In the genomic region with DNA sequence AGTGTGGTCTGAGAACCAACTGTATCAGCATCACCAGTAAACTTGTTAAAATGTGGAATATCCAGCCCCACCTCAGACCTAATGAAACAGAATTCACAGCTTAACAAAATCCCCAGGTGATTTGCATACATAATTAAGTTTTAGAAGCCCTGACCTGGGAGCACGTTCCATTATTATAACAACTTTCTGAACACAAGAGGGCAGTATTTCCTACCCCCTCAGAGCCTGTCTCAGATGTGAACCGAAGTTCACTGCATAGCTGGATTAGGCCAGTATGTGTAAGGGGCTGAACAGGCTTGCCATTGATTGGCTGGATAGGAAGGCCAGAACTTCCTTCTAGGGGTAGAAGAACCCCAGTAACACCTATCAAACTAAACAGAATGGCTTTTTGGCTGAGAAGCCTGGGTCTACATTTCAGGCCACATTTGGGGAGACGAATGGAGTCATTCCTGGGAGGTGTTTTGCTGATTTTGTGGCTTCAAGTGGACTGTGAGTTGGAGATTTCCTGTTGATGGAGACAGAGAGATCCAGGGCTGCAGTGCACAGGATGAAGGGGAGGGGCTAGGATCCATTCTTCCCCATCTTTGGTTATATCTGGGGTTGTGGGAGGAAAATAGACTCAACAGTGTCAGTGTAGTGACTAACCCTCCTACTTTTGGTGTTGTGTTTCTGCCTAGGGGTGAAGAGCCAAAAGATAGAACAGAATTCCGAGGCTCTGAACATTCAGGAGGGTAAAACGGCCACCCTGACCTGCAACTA, we compare ENCODE assay signal across 8 cellular contexts.
A peak's percentile ranks its signal among the peaks of the same experiment; 100 is the strongest.
DNase-seq lines count a peak whose midpoint lies in the region; ATAC-seq and TF ChIP-seq lines count a peak whose summit lies in the region.

No MANE protein-coding gene starts in this region.

- H3K27me3 ChIP-seq in lower lobe of right lung (ENCODE audit: low read depth): no peaks in the 10 kb centered on the region

- H3K27me3 Mint-ChIP-seq in activated naive CD8-positive, alpha-beta T cell: peaks cover 3% of the 10 kb centered on the region

- no peak overlapping the region for H3K27ac ChIP-seq in lower lobe of right lung

- intact Hi-C loops in lower lobe of right lung (cut with DNase I): no loop called here

- H3K27ac Mint-ChIP-seq in activated naive CD8-positive, alpha-beta T cell: peak overlapping the region; percentile 81

- H3K36me3 Mint-ChIP-seq in activated naive CD8-positive, alpha-beta T cell: no peaks in the 10 kb centered on the region

- no peaks in the 10 kb centered on the region for H3K4me1 ChIP-seq in lower lobe of right lung

- no peak overlapping the region for H3K4me3 ChIP-seq in lower lobe of right lung

- H3K9me3 Mint-ChIP-seq in activated naive CD8-positive, alpha-beta T cell (ENCODE audit: low read depth): no peaks in the 10 kb centered on the region

- peaks cover 2% of the 10 kb centered on the region for H3K4me1 Mint-ChIP-seq in activated naive CD8-positive, alpha-beta T cell (ENCODE audit: low read depth)

- peak; percentile 51 to 63 for ATAC-seq in lower lobe of right lung
- no peak for ATAC-seq in HG03342 (IDR thresholded peaks at IDR 0.05; ENCODE audit: unreplicated experiment)
- ATAC-seq in HG03175 (IDR thresholded peaks at IDR 0.05; ENCODE audit: unreplicated experiment): no peak
- ATAC-seq in HG02970 (IDR thresholded peaks at IDR 0.05; ENCODE audit: low FRiP score, unreplicated experiment): no peak

- H3K9me3 ChIP-seq in lower lobe of right lung: no peaks in the 10 kb centered on the region

- DNase-seq in AG08396 (ENCODE audit: low spot score) (peak; percentile 15), NCI-H1048 (lab: John Stamatoyannopoulos, UW) (peak; percentile 50), lower lobe of right lung (no peak)

- TF ChIP-seq CTCF in GM12873 (IDR thresholded peaks at IDR 0.05; ENCODE audit: insufficient read depth, low read depth, low read length, missing control alignments) (peak; percentile 57), lower lobe of right lung (IDR thresholded peaks at IDR 0.05) (peak; percentile 38)

- H3K4me3 Mint-ChIP-seq in activated naive CD8-positive, alpha-beta T cell: peak overlapping the region; percentile 79

- H3K36me3 ChIP-seq in lower lobe of right lung: no peaks in the 10 kb centered on the region

Comparison
In these comparisons a context has a peak if more than half of its experiments do, and no peak if none do; other contexts are left out.
1. ATAC-seq: peak in lower lobe of right lung (2 of 2); none in HG03342 (single experiment), HG03175 (single experiment) and HG02970 (single experiment).